In genomic region chr3:140974900-140975299, GRCh38 we compare ENCODE assay signal across 15 cellular contexts.
"Had no signal": no experiment of that assay in that cellular context is flagged by ENCODE, and none has a peak within 500 bp of the region (broad histone marks: within the 10 kb centered on the region; RNA-seq: fewer than 3 reads in every experiment).

No MANE protein-coding gene starts in this region.

- H3K9me3 Mint-ChIP-seq: activated naive CD4-positive, alpha-beta T cell treated with anti-CD3 and anti-CD28 coated beads, Interleukin-2, amount 50 U/mL, for 72 hours; memory B cell; natural killer cell; type B pancreatic cell had no signal

- H3K4me1 ChIP-seq: right atrium auricular region had no signal

- H3K27ac Mint-ChIP-seq: activated naive CD4-positive, alpha-beta T cell treated with anti-CD3 and anti-CD28 coated beads, Interleukin-2, amount 50 U/mL, for 72 hours; memory B cell; natural killer cell; type B pancreatic cell had no signal

- DNase-seq: activated CD4-positive, CD25-positive, alpha-beta regulatory T cell; activated effector memory CD4-positive, alpha-beta T cell treated with Interleukin-2 at 50 U/mL for 16 hours; anterior cingulate cortex; effector CD8-positive, alpha-beta T cell; foreskin melanocyte; left ventricle myocardium superior; mucosa of descending colon; natural killer cell; posterior cingulate gyrus; small intestine; stimulated activated naive CD8-positive, alpha-beta T cell treated with anti-CD3 and anti-CD28 coated beads, Interleukin-15, Interleukin-2, amounts not matched to agents 100 U/mL and 50 U/mL, for 24 hours had no signal

- H3K4me3 ChIP-seq: mucosa of descending colon, right atrium auricular region had no signal

- H3K4me1 Mint-ChIP-seq: memory B cell, natural killer cell had no signal

- H3K4me3 Mint-ChIP-seq: memory B cell, natural killer cell, type B pancreatic cell had no signal

- ATAC-seq: activated naive CD4-positive, alpha-beta T cell treated with anti-CD3 and anti-CD28 coated beads, Interleukin-2, amount 50 U/mL, for 72 hours; left ventricle myocardium superior; mucosa of descending colon; natural killer cell; stimulated activated naive CD8-positive, alpha-beta T cell treated with anti-CD3 and anti-CD28 coated beads, Interleukin-15, Interleukin-2, amounts not matched to agents 100 U/mL and 50 U/mL, for 24 hours had no signal

- H3K27me3 Mint-ChIP-seq: memory B cell, type B pancreatic cell had no signal

- H3K27ac ChIP-seq: right atrium auricular region had no signal

- H3K9me3 ChIP-seq: mucosa of descending colon, right atrium auricular region had no signal

- H3K27me3 ChIP-seq: right atrium auricular region had no signal
